Comparison of ENCODE assay signal across 1 cellular context in the genomic region with DNA sequence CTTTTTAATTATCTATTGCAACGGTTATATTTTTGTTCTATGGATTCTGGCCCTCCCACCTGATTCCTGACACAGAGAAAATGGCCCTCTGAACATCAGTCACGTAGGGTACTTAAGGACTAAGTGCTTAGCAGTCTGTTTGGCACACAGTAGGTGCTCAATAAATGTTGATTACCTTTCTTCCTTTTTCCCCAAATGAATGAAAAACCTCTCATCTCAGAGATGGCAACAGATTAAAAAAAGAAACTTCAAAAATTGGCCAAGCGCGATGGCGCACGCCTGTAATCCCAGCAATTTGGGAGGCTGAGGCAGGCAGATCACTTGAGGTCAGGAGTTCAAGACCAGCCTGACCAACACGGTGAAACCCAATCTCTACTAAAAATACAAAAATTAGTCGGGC.
TF ChIP-seq lines count a peak whose summit lies in the region.

No MANE protein-coding gene starts in this region.

TF ChIP-seq in HCT116, 20 proteins besides CTCF, POLR2A, EP300 and RAD21:
- TF ChIP-seq SP1 (IDR thresholded peaks at IDR 0.05; ENCODE audit: low read depth), result no peak
- TF ChIP-seq TCF7L2 (IDR thresholded peaks at IDR 0.05; ENCODE audit: borderline replicate concordance, extremely low read depth, insufficient read depth, insufficient read length), result no peak
